Comparison of ENCODE assay signal across 27 cellular contexts in the genomic region with DNA sequence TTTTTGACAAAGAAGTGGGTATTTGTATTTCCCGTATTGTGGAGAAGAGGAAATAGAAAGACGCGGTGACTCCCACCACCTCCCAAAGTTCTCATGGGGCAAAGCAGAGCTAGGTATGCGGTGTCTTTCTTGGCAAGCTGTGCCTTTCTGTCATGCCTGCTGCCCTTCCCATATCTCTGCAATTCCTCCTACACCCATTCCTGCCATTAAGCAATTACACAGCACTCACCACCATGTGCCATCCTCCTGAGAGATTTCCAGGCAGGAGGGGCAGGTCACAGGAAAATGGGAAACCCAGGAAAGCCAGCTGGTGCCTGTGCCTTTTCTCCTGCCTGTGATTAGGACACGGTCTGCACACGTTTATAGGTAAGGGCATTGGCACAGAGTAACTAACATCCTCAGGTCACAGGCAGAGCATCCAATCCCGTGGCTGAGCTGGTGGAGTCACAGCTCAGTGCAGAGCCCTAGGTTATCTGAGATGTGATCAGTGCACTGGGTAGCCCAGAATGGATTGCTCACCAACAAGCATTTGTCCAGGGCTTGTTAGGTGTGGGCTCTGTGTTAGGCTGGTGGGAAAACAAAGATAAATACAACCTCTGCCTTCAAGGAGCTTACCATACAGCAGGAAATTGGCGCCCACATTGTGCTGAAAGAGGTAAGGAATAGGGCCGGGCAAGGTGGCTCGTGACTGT. TPM values are rescaled to one million over a fixed set of nuclear protein-coding genes. Genes with fewer than 3 reads are reported as not detected.
DNase-seq lines count a peak whose midpoint lies in the region; ATAC-seq and TF ChIP-seq lines count a peak whose summit lies in the region.
"Had no signal": no experiment of that assay in that cellular context is flagged by ENCODE, and none has a peak within 500 bp of the region (broad histone marks: within the 10 kb centered on the region; RNA-seq: fewer than 3 reads in every experiment).

No MANE protein-coding gene starts in this region.

- no peaks in the 10 kb centered on the region for H3K36me3 ChIP-seq in SK-N-SH (replicated peaks in 1 of 2; ENCODE audit: control insufficient read depth in 1 of 2, insufficient read depth in 2 of 2, low read length in 1 of 2)
- H3K36me3 ChIP-seq in RWPE2 (ENCODE audit: low read depth) = no peaks in the 10 kb centered on the region
- H3K36me3 ChIP-seq: BLaER1 treated with 17β-estradiol and CSF1 and Interleukin-3, amounts not matched to agents 10 nM and 100 nM had no signal

- H3K4me1 ChIP-seq in SK-N-SH (ENCODE audit: control insufficient read depth in 1 of 2, insufficient read depth in 2 of 2, low read depth in 1 of 2, low read length in 1 of 2) (peaks cover 0 to 8% of the 10 kb centered on the region in 2 experiments; a peak in 1 of 4 replicates), RWPE2 (ENCODE audit: insufficient read depth, poor library complexity, severe bottlenecking) (no peaks in the 10 kb centered on the region)

- no peaks in the 10 kb centered on the region for H3K79me2 ChIP-seq in SK-N-SH (ENCODE audit: insufficient read depth)

- H3K9me3 ChIP-seq in SK-N-SH (no peaks in the 10 kb centered on the region), RWPE2 (ENCODE audit: severe bottlenecking) (no peaks in the 10 kb centered on the region)
- H3K9me3 ChIP-seq: BLaER1 treated with 17β-estradiol and CSF1 and Interleukin-3, amounts not matched to agents 10 nM and 100 nM; Caco-2 had no signal

- no peak overlapping the region for H2AFZ ChIP-seq in SK-N-SH (ENCODE audit: low read depth)

- H4K20me1 ChIP-seq in SK-N-SH (ENCODE audit: insufficient read depth) = no peaks in the 10 kb centered on the region
- H4K20me1 ChIP-seq: BLaER1 treated with 17β-estradiol and CSF1 and Interleukin-3, amounts not matched to agents 10 nM and 100 nM had no signal

- POLR2A ChIA-PET in SK-N-SH (lab: Yijun Ruan, JAX) = interaction anchor here (0.9 kb wide), 1 partner anchor 125 kb away, joined by 3 read pairs; no protein-coding TSS in a partner anchor

- H3K27ac ChIP-seq in SK-N-SH (ENCODE audit: low read depth in 2 of 2, low read length in 1 of 2) (no peak overlapping the region), RWPE2 (ENCODE audit: poor library complexity, severe bottlenecking) (no peak overlapping the region)
- H3K27ac ChIP-seq: 22Rv1; BLaER1 treated with 17β-estradiol and CSF1 and Interleukin-3, amounts not matched to agents 10 nM and 100 nM had no signal

- no peak for ATAC-seq in SK-N-SH treated with all-trans-retinoic acid at 6 μM for 48 hours
- ATAC-seq in RWPE2 (ENCODE audit: low read depth) = 0 out of 3 replicates have a peak, but pooled peaks have one; percentile 36
- ATAC-seq: HCT116, T-cell had no signal

- no peaks in the 10 kb centered on the region for H3F3A ChIP-seq in SK-N-SH (replicated peaks; ENCODE audit: insufficient read depth)

- TF ChIP-seq CTCF in SK-N-SH (IDR thresholded peaks at IDR 0.05) (no peak), RWPE2 (IDR thresholded peaks at IDR 0.05; ENCODE audit: poor library complexity, severe bottlenecking) (no peak)

- no peak for TF ChIP-seq RAD21 in SK-N-SH (IDR thresholded peaks at IDR 0.05; ENCODE audit: low read length)

- no peak overlapping the region for H3K4me2 ChIP-seq in SK-N-SH

- CTCF ChIA-PET in SK-N-SH (lab: Yijun Ruan, JAX) = interaction anchor here (0.7 to 9.7 kb wide), 16 partner anchors 8 to 280 kb away, joined by 3 to 319 read pairs (median 4); partner anchors contain the start of gene CRTAC1

- H3K9me2 ChIP-seq in SK-N-SH = no peaks in the 10 kb centered on the region

- no peak for TF ChIP-seq EP300 in SK-N-SH (IDR thresholded peaks at IDR 0.05; ENCODE audit: borderline replicate concordance in 1 of 2, low read depth in 1 of 2, low read length in 1 of 2)

- peaks cover 33% of the 10 kb centered on the region; the same call in 1 of the 2 replicates for H3K27me3 ChIP-seq in SK-N-SH (ENCODE audit: insufficient read depth)
- H3K27me3 ChIP-seq in RWPE2 (ENCODE audit: insufficient read depth, poor library complexity, severe bottlenecking) = peaks cover 49% of the 10 kb centered on the region

- WGBS in SK-N-SH (ENCODE audit: low lambda C conversion rate) = 22% methylated on average over 10 of the region's 10 CpGs

- H3K4me3 ChIP-seq in SK-N-SH (ENCODE audit: low read depth in 2 of 2, low read length in 1 of 2) (no peak overlapping the region), RWPE2 (ENCODE audit: severe bottlenecking) (no peak overlapping the region)
- H3K4me3 ChIP-seq: BLaER1 treated with 17β-estradiol and CSF1 and Interleukin-3, amounts not matched to agents 10 nM and 100 nM had no signal

- no peak overlapping the region for H3K9ac ChIP-seq in SK-N-SH
- H3K9ac ChIP-seq: BLaER1 treated with 17β-estradiol and CSF1 and Interleukin-3, amounts not matched to agents 10 nM and 100 nM had no signal

- DNase-seq in DMS 273 (lab: John Stamatoyannopoulos, UW; ENCODE audit: unreplicated experiment) (peak; percentile 17), DMS 273 treated with DMSO at 0.1 percent for 48 hours (lab: John Stamatoyannopoulos, UW) (no peak), SK-N-SH (peak; percentile 75), RWPE2 (ENCODE audit: low spot score) (no peak), kidney tubule cell (ENCODE audit: low spot score) (peak; percentile 47), AG08396 (ENCODE audit: low spot score) (no peak), NCI-H146 (lab: John Stamatoyannopoulos, UW) (no peak)
- DNase-seq: ACHN; Caco-2; CD4-positive, alpha-beta memory T cell; DMS153; EL; GF-D8; GOT3; KBM-7; MM.1S; NCI-H1048; NCI-H1436 treated with DMSO at 0.1 percent for 48 hours; NCI-H2029 treated with DMSO at 0.1 percent for 48 hours; NCI-H82; OCI-M1; SHP77 treated with DMSO at 0.1 percent for 48 hours; T-cell had no signal

TF ChIP-seq in SK-N-SH, 30 proteins besides CTCF, POLR2A, EP300 and RAD21:
- TF ChIP-seq, protein P1, sequence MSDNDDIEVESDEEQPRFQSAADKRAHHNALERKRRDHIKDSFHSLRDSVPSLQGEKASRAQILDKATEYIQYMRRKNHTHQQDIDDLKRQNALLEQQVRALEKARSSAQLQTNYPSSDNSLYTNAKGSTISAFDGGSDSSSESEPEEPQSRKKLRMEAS (IDR thresholded peaks at IDR 0.05; ENCODE audit: low read depth) = no peak
- TF ChIP-seq ELF1 (IDR thresholded peaks at IDR 0.05) = no peak
- TF ChIP-seq FOXJ3 (CRISPR knock-in tag; IDR thresholded peaks at IDR 0.05) = 0 out of 2 replicates have a peak, but pooled peaks have one; percentile 27
- no peak for TF ChIP-seq NFIC (IDR thresholded peaks at IDR 0.05; ENCODE audit: borderline replicate concordance)
- no peak for TF ChIP-seq RXRA (IDR thresholded peaks at IDR 0.05; ENCODE audit: borderline replicate concordance, low read depth)
- no peak for TF ChIP-seq IRF3 (IDR thresholded peaks at IDR 0.05; ENCODE audit: low read depth, low read length)
- TF ChIP-seq MXI1 (IDR thresholded peaks at IDR 0.05; ENCODE audit: low read depth, low read length) = peak; percentile 68; the same call in 1 of the 2 replicates
TF ChIP-seq in SK-N-SH: peak in this region for 2.

TF ChIP-seq in SK-N-SH treated with all-trans-retinoic acid at 6 μM for 48 hours, 23 proteins besides CTCF, POLR2A, EP300 and RAD21 (continues in another document):
- no peak for TF ChIP-seq OSR1 (CRISPR knock-in tag; IDR thresholded peaks at IDR 0.05)
- TF ChIP-seq PATZ1 (CRISPR knock-in tag; IDR thresholded peaks at IDR 0.05; ENCODE audit: borderline replicate concordance) = no peak
- TF ChIP-seq ESRRG (CRISPR knock-in tag; IDR thresholded peaks at IDR 0.05) = no peak
- TF ChIP-seq BACH2 (CRISPR knock-in tag; IDR thresholded peaks at IDR 0.05; ENCODE audit: borderline replicate concordance) = no peak
- TF ChIP-seq, protein P2, sequence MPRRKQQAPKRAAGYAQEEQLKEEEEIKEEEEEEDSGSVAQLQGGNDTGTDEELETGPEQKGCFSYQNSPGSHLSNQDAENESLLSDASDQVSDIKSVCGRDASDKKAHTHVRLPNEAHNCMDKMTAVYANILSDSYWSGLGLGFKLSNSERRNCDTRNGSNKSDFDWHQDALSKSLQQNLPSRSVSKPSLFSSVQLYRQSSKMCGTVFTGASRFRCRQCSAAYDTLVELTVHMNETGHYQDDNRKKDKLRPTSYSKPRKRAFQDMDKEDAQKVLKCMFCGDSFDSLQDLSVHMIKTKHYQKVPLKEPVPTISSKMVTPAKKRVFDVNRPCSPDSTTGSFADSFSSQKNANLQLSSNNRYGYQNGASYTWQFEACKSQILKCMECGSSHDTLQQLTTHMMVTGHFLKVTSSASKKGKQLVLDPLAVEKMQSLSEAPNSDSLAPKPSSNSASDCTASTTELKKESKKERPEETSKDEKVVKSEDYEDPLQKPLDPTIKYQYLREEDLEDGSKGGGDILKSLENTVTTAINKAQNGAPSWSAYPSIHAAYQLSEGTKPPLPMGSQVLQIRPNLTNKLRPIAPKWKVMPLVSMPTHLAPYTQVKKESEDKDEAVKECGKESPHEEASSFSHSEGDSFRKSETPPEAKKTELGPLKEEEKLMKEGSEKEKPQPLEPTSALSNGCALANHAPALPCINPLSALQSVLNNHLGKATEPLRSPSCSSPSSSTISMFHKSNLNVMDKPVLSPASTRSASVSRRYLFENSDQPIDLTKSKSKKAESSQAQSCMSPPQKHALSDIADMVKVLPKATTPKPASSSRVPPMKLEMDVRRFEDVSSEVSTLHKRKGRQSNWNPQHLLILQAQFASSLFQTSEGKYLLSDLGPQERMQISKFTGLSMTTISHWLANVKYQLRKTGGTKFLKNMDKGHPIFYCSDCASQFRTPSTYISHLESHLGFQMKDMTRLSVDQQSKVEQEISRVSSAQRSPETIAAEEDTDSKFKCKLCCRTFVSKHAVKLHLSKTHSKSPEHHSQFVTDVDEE (CRISPR knock-in tag; IDR thresholded peaks at IDR 0.05) = no peak

RNA-seq across cellular contexts. Expression of gene CRTAC1, which starts 9.4 kb away (rescaled TPM):
- polyA plus RNA-seq in SK-N-SH (2012; rRNA removed) = 0.05 and 0.18 TPM in 2 replicates
- 0.13 and 0.26 TPM in 2 replicates for polyA plus RNA-seq in SK-N-SH (2012; cell fraction: cytosol; rRNA removed)
- 0.37 and 0.40 TPM in 2 replicates for polyA plus RNA-seq in SK-N-SH (2012; cell fraction: nucleus; rRNA removed)
- polyA plus RNA-seq: CD4-positive, alpha-beta memory T cell had no signal

Comparison
In these comparisons a context has a peak if more than half of its experiments do, and no peak if none do; other contexts are left out.
1. DNase-seq: peak in DMS 273 (single experiment), SK-N-SH (single experiment) and kidney tubule cell (single experiment); none in DMS 273 treated with DMSO at 0.1 percent for 48 hours (single experiment), RWPE2 (single experiment), AG08396 (single experiment) and NCI-H146 (single experiment).